In genomic region chr3:134237454-134238145, GRCh38 we compare ENCODE assay signal across 9 cellular contexts. TPM values are rescaled to one million over a fixed set of nuclear protein-coding genes. Genes with fewer than 3 reads are reported as not detected.
DNase-seq lines count a peak whose midpoint lies in the region; ATAC-seq, FAIRE-seq and TF ChIP-seq lines count a peak whose summit lies in the region.
"Had no signal": no experiment of that assay in that cellular context is flagged by ENCODE, and none has a peak within 500 bp of the region (broad histone marks: within the 10 kb centered on the region; RNA-seq: fewer than 3 reads in every experiment).

No MANE protein-coding gene starts in this region.

- 74% methylated on average over 4 of the region's 4 CpGs for WGBS in esophagus muscularis mucosa
- WGBS in pancreas, 2 donors = 63 to 67% methylated on average over 4 of the region's 4 CpGs

- H3K36me3 ChIP-seq in CD4-positive, CD25-positive, alpha-beta regulatory T cell (ENCODE audit: control insufficient read depth, insufficient read depth, low read length) = no peaks in the 10 kb centered on the region
- H3K36me3 ChIP-seq in esophagus muscularis mucosa = no peaks in the 10 kb centered on the region
- no peaks in the 10 kb centered on the region for H3K36me3 ChIP-seq in pancreas

- H3K9me3 Mint-ChIP-seq in CD4-positive, CD25-positive, alpha-beta regulatory T cell = no peaks in the 10 kb centered on the region
- H3K9me3 Mint-ChIP-seq: immature natural killer cell had no signal

- no peak for DNase-seq in CD4-positive, CD25-positive, alpha-beta regulatory T cell
- peak; percentile 60 for DNase-seq in NCI-H1105 treated with DMSO at 0.1 percent for 48 hours (lab: John Stamatoyannopoulos, UW)
- no peak for DNase-seq in esophagus muscularis mucosa (ENCODE audit: extremely low spot score)
- DNase-seq in pancreas = no peak
- DNase-seq in globus pallidus (ENCODE audit: low spot score) = no peak
- DNase-seq: immature natural killer cell had no signal

- FAIRE-seq in pancreas (lab: Jason Lieb, UNC) = peak; percentile 54

- H3K9me3 ChIP-seq in CD4-positive, CD25-positive, alpha-beta regulatory T cell (ENCODE audit: control insufficient read depth in 2 of 2, low read length in 2 of 2) = no peaks in the 10 kb centered on the region
- H3K9me3 ChIP-seq in esophagus muscularis mucosa (no peaks in the 10 kb centered on the region), pancreas (no peaks in the 10 kb centered on the region)

- TF ChIP-seq CTCF in esophagus muscularis mucosa (IDR thresholded peaks at IDR 0.05) (no peak), pancreas (IDR thresholded peaks at IDR 0.05) (no peak)

- TF ChIP-seq EP300 in esophagus muscularis mucosa (IDR thresholded peaks at IDR 0.05) = no peak

- H3K4me1 Mint-ChIP-seq in CD4-positive, CD25-positive, alpha-beta regulatory T cell = peaks cover 32 to 86% (median 47%) of the 10 kb centered on the region in 4 donors

- H3K4me1 ChIP-seq in CD4-positive, CD25-positive, alpha-beta regulatory T cell (ENCODE audit: control insufficient read depth, insufficient read depth, low read length, poor library complexity, severe bottlenecking) = peaks cover 24% of the 10 kb centered on the region
- peaks cover 64 to 88% (median 83%) of the 10 kb centered on the region in 4 donors for H3K4me1 ChIP-seq in esophagus muscularis mucosa
- H3K4me1 ChIP-seq in pancreas = peaks cover 24 to 43% (median 40%) of the 10 kb centered on the region in 3 donors

- intact Hi-C loops in esophagus muscularis mucosa (cut with DNase I) (no loop called here), pancreas (cut with DNase I) (no loop called here)

- TF ChIP-seq POLR2A in esophagus muscularis mucosa (IDR thresholded peaks at IDR 0.05; ENCODE audit: low read depth) = no peak

- no peak for ATAC-seq in CD4-positive, CD25-positive, alpha-beta regulatory T cell (ENCODE audit: low read depth in 2 of 2)
- ATAC-seq in pancreas = peak in 3 of 4 donors; percentile 47 to 55 (median 50)
- ATAC-seq in HG03521 (IDR thresholded peaks at IDR 0.05; ENCODE audit: unreplicated experiment) = no peak
- no peak for ATAC-seq in GM18517 (IDR thresholded peaks at IDR 0.05; ENCODE audit: unreplicated experiment)
- no peak for ATAC-seq in GM21825 (IDR thresholded peaks at IDR 0.05; ENCODE audit: unreplicated experiment)

- no peaks in the 10 kb centered on the region for H3K27me3 Mint-ChIP-seq in CD4-positive, CD25-positive, alpha-beta regulatory T cell

- no peaks in the 10 kb centered on the region for H3K27me3 ChIP-seq in CD4-positive, CD25-positive, alpha-beta regulatory T cell (ENCODE audit: control insufficient read depth, insufficient read depth, low read length)
- H3K27me3 ChIP-seq in esophagus muscularis mucosa (no peaks in the 10 kb centered on the region), pancreas (no peaks in the 10 kb centered on the region)

- peaks cover 3% of the 10 kb centered on the region for H3K36me3 Mint-ChIP-seq in CD4-positive, CD25-positive, alpha-beta regulatory T cell
- H3K36me3 Mint-ChIP-seq: immature natural killer cell had no signal

- no peak overlapping the region for H3K4me3 ChIP-seq in CD4-positive, CD25-positive, alpha-beta regulatory T cell (ENCODE audit: low read depth, low read length)
- no peak overlapping the region for H3K4me3 ChIP-seq in esophagus muscularis mucosa
- H3K4me3 ChIP-seq in pancreas = no peak overlapping the region

- H3K27ac ChIP-seq in CD4-positive, CD25-positive, alpha-beta regulatory T cell (ENCODE audit: insufficient read depth, low read length, poor library complexity, severe bottlenecking) = no peak overlapping the region
- H3K27ac ChIP-seq in esophagus muscularis mucosa (replicated peaks in 1 of 4) (peak overlapping the region; percentile 53 to 66 (median 63)), pancreas (peak overlapping the region in 1 of 4 donors; percentile 20)

- peak overlapping the region in 2 of 3 donors; percentile 3 to 26 for H3K27ac Mint-ChIP-seq in CD4-positive, CD25-positive, alpha-beta regulatory T cell

- H3K4me3 Mint-ChIP-seq in CD4-positive, CD25-positive, alpha-beta regulatory T cell = peak overlapping the region in 3 of 4 donors; percentile 20 to 58 (median 32)
- H3K4me3 Mint-ChIP-seq: immature natural killer cell had no signal

RNA-seq across cellular contexts. Expression of gene RYK, which starts 13.1 kb away (rescaled TPM):
- total RNA-seq in CD4-positive, CD25-positive, alpha-beta regulatory T cell = 35.2 TPM
- polyA plus RNA-seq in CD4-positive, CD25-positive, alpha-beta regulatory T cell = 1 to 10 TPM; 5.6 to 7.9 (median 7.0) TPM
- total RNA-seq in esophagus muscularis mucosa (100 to 1,000 TPM in 2 of 4 donors, 10 to 100 TPM in 2; 78.2 to 120 (median 96.5) TPM), pancreas (10 to 100 TPM; 14.9 to 31.9 (median 20.5) TPM)
- polyA plus RNA-seq in pancreas = 10 to 100 TPM; 13.8 to 22.8 TPM

Comparison
In these comparisons a context has a peak if more than half of its experiments do, and no peak if none do; other contexts are left out.
1. ATAC-seq: peak in pancreas (3 of 4); none in CD4-positive, CD25-positive, alpha-beta regulatory T cell (0 of 2), HG03521 (single experiment), GM18517 (single experiment) and GM21825 (single experiment).